In genomic region chr5:79258801-79259200, GRCh38 we compare ENCODE assay signal across 22 cellular contexts.
"Had no signal": no experiment of that assay in that cellular context is flagged by ENCODE, and none has a peak within 500 bp of the region (broad histone marks: within the 10 kb centered on the region; RNA-seq: fewer than 3 reads in every experiment).

No MANE protein-coding gene starts in this region.

- H3K27me3 ChIP-seq: Peyer's patch, SJCRH30 had no signal

- H3K4me3 ChIP-seq: PC-9, Peyer's patch, SJCRH30, SK-N-MC had no signal

- H3K27ac ChIP-seq: HL-60, PC-9, Peyer's patch, SJCRH30, SK-N-MC had no signal

- H3K36me3 ChIP-seq: Peyer's patch, SJCRH30 had no signal

- H3K9me3 ChIP-seq: Peyer's patch, SJCRH30 had no signal

- H3K4me2 ChIP-seq: PC-9 had no signal

- H3K4me1 ChIP-seq: Peyer's patch, SJCRH30 had no signal

- DNase-seq: Kasumi-1, KG1, MM.1S, NCI-H1092 treated with DMSO at 0.1 percent for 48 hours, NCI-H1436, NCI-H187, NCI-H2029, NCI-H2081 treated with DMSO at 0.1 percent for 48 hours, NCI-H2171, NCI-H226, NCI-H446, NCI-H510A, NCI-H524 treated with DMSO at 0.1 percent for 48 hours, NCI-H69, NCI-H774, OCI-M1, PC-9, Peyer's patch, SHP77 treated with DMSO at 0.1 percent for 48 hours, SJCRH30 had no signal

- H2AFZ ChIP-seq: PC-9 had no signal
